ENCODE assay signal across 13 cellular contexts in the genomic region with DNA sequence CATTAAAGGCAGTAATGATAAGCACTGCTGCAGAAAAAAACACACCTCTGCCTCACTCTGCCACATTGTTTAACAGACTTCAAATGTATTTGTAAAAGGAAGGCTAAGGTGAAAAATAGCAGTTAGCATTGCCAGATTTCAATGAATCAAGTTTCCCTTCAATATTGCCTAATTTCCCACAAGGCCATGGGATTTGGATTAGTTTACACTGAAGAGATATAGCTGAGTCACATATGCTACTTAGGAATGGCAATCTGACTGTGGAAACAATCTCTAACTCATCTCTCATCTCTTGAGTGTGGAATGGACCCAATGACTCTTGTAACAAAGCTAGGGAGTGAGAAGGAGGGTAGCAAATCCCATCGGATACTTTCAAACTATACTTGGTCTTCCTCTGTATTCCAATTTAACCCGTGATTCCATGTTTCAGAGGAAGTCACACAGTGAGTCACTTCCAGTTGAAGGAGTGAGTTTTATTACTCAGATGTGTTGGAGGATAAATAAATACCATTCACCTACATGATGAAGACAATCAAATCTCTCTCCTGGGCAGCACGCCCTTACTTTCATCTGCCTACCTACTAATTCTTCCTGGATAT. TPM values are rescaled to one million over a fixed set of nuclear protein-coding genes. Genes with fewer than 3 reads are reported as not detected.
A peak's percentile ranks its signal among the peaks of the same experiment; 100 is the strongest.
DNase-seq lines count a peak whose midpoint lies in the region; ATAC-seq, FAIRE-seq and TF ChIP-seq lines count a peak whose summit lies in the region.
"Had no signal": no experiment of that assay in that cellular context is flagged by ENCODE, and none has a peak within 500 bp of the region (broad histone marks: within the 10 kb centered on the region; RNA-seq: fewer than 3 reads in every experiment).

No MANE protein-coding gene starts in this region.

- H3K9me3 ChIP-seq in astrocyte (ENCODE audit: insufficient read depth, low read depth, low read length) (no peaks in the 10 kb centered on the region), skeletal muscle tissue (ENCODE audit: control insufficient read depth in 3 of 3, low read length in 3 of 3) (no peaks in the 10 kb centered on the region)
- H3K9me3 ChIP-seq: thyroid gland had no signal

- no peaks in the 10 kb centered on the region for H3K36me3 ChIP-seq in astrocyte (ENCODE audit: insufficient read depth, low read length)
- H3K36me3 ChIP-seq in skeletal muscle tissue (ENCODE audit: control insufficient read depth in 3 of 3, insufficient read depth in 3 of 3, low read length in 3 of 3), result no peaks in the 10 kb centered on the region
- H3K36me3 ChIP-seq: thyroid gland had no signal

- H3K9ac ChIP-seq in astrocyte (ENCODE audit: low read length) (no peak overlapping the region), skeletal muscle tissue (ENCODE audit: low read depth in 1 of 3, low read length in 3 of 3) (no peak overlapping the region)

- H3K79me2 ChIP-seq in astrocyte (ENCODE audit: insufficient read depth, low read length), result peaks cover 14% of the 10 kb centered on the region

- peaks cover 20% of the 10 kb centered on the region for H3K4me1 ChIP-seq in astrocyte (ENCODE audit: insufficient read depth, low read length)
- H3K4me1 ChIP-seq in skeletal muscle tissue (ENCODE audit: control insufficient read depth in 3 of 3, insufficient read depth in 3 of 3, low read length in 3 of 3), result peaks cover 6 to 18% (median 12%) of the 10 kb centered on the region in 3 donors

- TF ChIP-seq CTCF in astrocyte (IDR thresholded peaks at IDR 0.05; ENCODE audit: insufficient read depth, low read depth, low read length), result no peak
- TF ChIP-seq CTCF in fibroblast of villous mesenchyme (IDR thresholded peaks at IDR 0.05; ENCODE audit: insufficient read depth, low read depth, low read length), result no peak
- TF ChIP-seq CTCF in natural killer cell (IDR thresholded peaks at IDR 0.05), result no peak

- H3K27ac Mint-ChIP-seq in astrocyte (ENCODE audit: unreplicated experiment) (peak overlapping the region; percentile 26), natural killer cell (no peak overlapping the region)
- no peak overlapping the region for H3K27ac Mint-ChIP-seq in stimulated activated naive B cell treated with anti-CD40 and anti-IgM and Interleukin-4, amounts not matched to agents 10 μg/mL and 1 μg/mL and 100 μg/mL, for 72 hours
- H3K27ac Mint-ChIP-seq: T-helper 1 cell treated with Interleukin-12 subunit alpha and Interleukin-12 subunit beta and Interleukin-4 antibody, amounts not matched to agents 30 μg/mL and 1 μg/mL, for 36 hours had no signal

- no peak for FAIRE-seq in astrocyte (lab: Jason Lieb, UNC)
- FAIRE-seq: endometrium had no signal

- H3K27ac ChIP-seq in astrocyte (ENCODE audit: low read depth, low read length) (peak overlapping the region; percentile 38), skeletal muscle tissue (ENCODE audit: low read depth, low read length) (peak overlapping the region; percentile 26)
- H3K27ac ChIP-seq: thyroid gland had no signal

- intact Hi-C loops in natural killer cell (cut with micrococcal nuclease), result no loop called here

- H3K4me3 ChIP-seq in astrocyte (ENCODE audit: insufficient read depth, low read depth, low read length) (peak overlapping the region; percentile 1), fibroblast of villous mesenchyme (ENCODE audit: low read depth, low read length) (no peak overlapping the region), skeletal muscle tissue (ENCODE audit: low read length in 3 of 3) (no peak overlapping the region)
- H3K4me3 ChIP-seq: thyroid gland had no signal

- H3K4me2 ChIP-seq in astrocyte (ENCODE audit: low read length), result peak overlapping the region; percentile 68

- H3K27me3 ChIP-seq in astrocyte (ENCODE audit: insufficient read depth, low read length), result no peaks in the 10 kb centered on the region
- H3K27me3 ChIP-seq in skeletal muscle tissue (ENCODE audit: control insufficient read depth in 3 of 3, insufficient read depth in 3 of 3, low read length in 3 of 3), result no peaks in the 10 kb centered on the region
- H3K27me3 ChIP-seq: thyroid gland had no signal

- H3K36me3 Mint-ChIP-seq in astrocyte (ENCODE audit: low read depth, unreplicated experiment), result no peaks in the 10 kb centered on the region
- no peaks in the 10 kb centered on the region for H3K36me3 Mint-ChIP-seq in natural killer cell
- H3K36me3 Mint-ChIP-seq in stimulated activated naive B cell treated with anti-CD40 and anti-IgM and Interleukin-4, amounts not matched to agents 10 μg/mL and 1 μg/mL and 100 μg/mL, for 72 hours, result peaks cover 0 to 3% of the 10 kb centered on the region in 2 donors

- H2AFZ ChIP-seq in astrocyte (ENCODE audit: low read depth, low read length), result peak overlapping the region; percentile 79

- DNase-seq in HS-5 (ENCODE audit: low read depth) (peak; percentile 78), astrocyte (ENCODE audit: low read depth) (peak; percentile 85), fibroblast of villous mesenchyme (ENCODE audit: low read depth) (peak; percentile 79), natural killer cell (no peak), globus pallidus (ENCODE audit: low spot score) (no peak), activated gamma-delta T cell (lab: John Stamatoyannopoulos, UW) (no peak)
- DNase-seq in stimulated activated naive B cell treated with anti-CD40 and anti-IgM and Interleukin-4, amounts not matched to agents 10 μg/mL and 1 μg/mL and 100 μg/mL, for 72 hours, result no peak
- DNase-seq: left cardiac atrium, NCI-H1436, thyroid gland had no signal

- H3K4me1 Mint-ChIP-seq in astrocyte (ENCODE audit: low read depth, unreplicated experiment) (peaks cover 11% of the 10 kb centered on the region), natural killer cell (peaks cover 38 to 53% of the 10 kb centered on the region in 2 donors)
- peaks cover 12 to 15% of the 10 kb centered on the region in 2 donors for H3K4me1 Mint-ChIP-seq in stimulated activated naive B cell treated with anti-CD40 and anti-IgM and Interleukin-4, amounts not matched to agents 10 μg/mL and 1 μg/mL and 100 μg/mL, for 72 hours

- H3K4me3 Mint-ChIP-seq in astrocyte (ENCODE audit: unreplicated experiment), result no peak overlapping the region
- no peak overlapping the region for H3K4me3 Mint-ChIP-seq in natural killer cell
- H3K4me3 Mint-ChIP-seq in stimulated activated naive B cell treated with anti-CD40 and anti-IgM and Interleukin-4, amounts not matched to agents 10 μg/mL and 1 μg/mL and 100 μg/mL, for 72 hours, result no peak overlapping the region
- H3K4me3 Mint-ChIP-seq: T-helper 1 cell treated with Interleukin-12 subunit alpha and Interleukin-12 subunit beta and Interleukin-4 antibody, amounts not matched to agents 30 μg/mL and 1 μg/mL, for 36 hours had no signal

- H3K27me3 Mint-ChIP-seq in astrocyte (ENCODE audit: low read depth, unreplicated experiment), result no peaks in the 10 kb centered on the region
- H3K27me3 Mint-ChIP-seq in natural killer cell (ENCODE audit: low read depth in 2 of 2), result no peaks in the 10 kb centered on the region
- H3K27me3 Mint-ChIP-seq in stimulated activated naive B cell treated with anti-CD40 and anti-IgM and Interleukin-4, amounts not matched to agents 10 μg/mL and 1 μg/mL and 100 μg/mL, for 72 hours, result peaks cover 23 to 25% of the 10 kb centered on the region in 2 donors

- no peak for ATAC-seq in natural killer cell
- ATAC-seq in stimulated activated naive B cell treated with anti-CD40 and anti-IgM and Interleukin-4, amounts not matched to agents 10 μg/mL and 1 μg/mL and 100 μg/mL, for 72 hours (replicated peaks), result no peak

- no peaks in the 10 kb centered on the region for H4K20me1 ChIP-seq in astrocyte (ENCODE audit: insufficient read depth, low read length)

- H3K9me3 Mint-ChIP-seq in astrocyte (ENCODE audit: unreplicated experiment) (no peaks in the 10 kb centered on the region), natural killer cell (no peaks in the 10 kb centered on the region)
- H3K9me3 Mint-ChIP-seq in stimulated activated naive B cell treated with anti-CD40 and anti-IgM and Interleukin-4, amounts not matched to agents 10 μg/mL and 1 μg/mL and 100 μg/mL, for 72 hours, result no peaks in the 10 kb centered on the region
- H3K9me3 Mint-ChIP-seq: T-helper 1 cell treated with Interleukin-12 subunit alpha and Interleukin-12 subunit beta and Interleukin-4 antibody, amounts not matched to agents 30 μg/mL and 1 μg/mL, for 36 hours had no signal

RNA-seq across cellular contexts. Expression of gene B4GALT6, which starts 5.1 kb away (rescaled TPM):
- total RNA-seq in astrocyte (17.0 and 17.7 TPM in 2 replicates), fibroblast of villous mesenchyme (2.9 and 8.6 TPM in 2 replicates), skeletal muscle tissue (3.1 TPM), natural killer cell (10 to 100 TPM; 18.6 to 33.0 (median 20.6) TPM)

Comparison
In these comparisons a context has a peak if more than half of its experiments do, and no peak if none do; other contexts are left out.
1. DNase-seq: peak in HS-5 (single experiment), astrocyte (single experiment) and fibroblast of villous mesenchyme (single experiment); none in natural killer cell (single experiment), globus pallidus (single experiment), stimulated activated naive B cell treated with anti-CD40 and anti-IgM and Interleukin-4, amounts not matched to agents 10 μg/mL and 1 μg/mL and 100 μg/mL, for 72 hours (single experiment) and activated gamma-delta T cell (single experiment).